Comparison of ENCODE assay signal across 1 cellular context in genomic region chr6:52725530-52726192, GRCh38.
TF ChIP-seq lines count a peak whose summit lies in the region.

No MANE protein-coding gene starts in this region.

TF ChIP-seq in HepG2, 621 proteins besides CTCF, POLR2A, EP300 and RAD21 (continued from another document and continues in another):
- TF ChIP-seq ZNF496 (CRISPR knock-in tag; IDR thresholded peaks at IDR 0.05; ENCODE audit: insufficient replicate concordance) (no peak), NFAT5 (CRISPR knock-in tag; IDR thresholded peaks at IDR 0.05) (no peak), MLXIP (CRISPR knock-in tag; IDR thresholded peaks at IDR 0.05; ENCODE audit: borderline replicate concordance) (0 out of 2 replicates have a peak, but pooled peaks have one; percentile 4), RNF2 (conservative IDR thresholded peaks at IDR 0.05; ENCODE audit: low read depth) (no peak), GZF1 (CRISPR knock-in tag; IDR thresholded peaks at IDR 0.05) (peak; percentile 39; the same call in 1 of the 2 replicates), CCDC6 (CRISPR knock-in tag; IDR thresholded peaks at IDR 0.05) (peak; percentile 68; the same call in 1 of the 2 replicates), HIVEP1 (CRISPR knock-in tag; IDR thresholded peaks at IDR 0.05) (no peak), TRIM24 (CRISPR knock-in tag; IDR thresholded peaks at IDR 0.05) (peak; percentile 93), TEF (CRISPR knock-in tag; IDR thresholded peaks at IDR 0.05) (no peak), DBP (CRISPR knock-in tag; IDR thresholded peaks at IDR 0.05; ENCODE audit: not compliant biosample characterization) (no peak), RXRB (CRISPR knock-in tag; IDR thresholded peaks at IDR 0.05; ENCODE audit: borderline replicate concordance) (peak; percentile 97), SNAPC5 (CRISPR knock-in tag; IDR thresholded peaks at IDR 0.05; ENCODE audit: borderline replicate concordance) (0 out of 2 replicates have a peak, but pooled peaks have one; percentile 38), ZNF12 (CRISPR knock-in tag; IDR thresholded peaks at IDR 0.05) (peak; percentile 86), ZBTB38 (CRISPR knock-in tag; IDR thresholded peaks at IDR 0.05) (no peak), AHDC1 (CRISPR knock-in tag; IDR thresholded peaks at IDR 0.05; ENCODE audit: borderline replicate concordance) (peak; percentile 100), RFXANK (CRISPR knock-in tag; IDR thresholded peaks at IDR 0.05) (0 out of 2 replicates have a peak, but pooled peaks have one; percentile 66), DR1 (CRISPR knock-in tag; IDR thresholded peaks at IDR 0.05) (no peak), GATA4 (IDR thresholded peaks at IDR 0.05; ENCODE audit: borderline replicate concordance, low read depth) (peak; percentile 97), FOXC1 (CRISPR knock-in tag; IDR thresholded peaks at IDR 0.05; ENCODE audit: borderline replicate concordance) (no peak), ARNT2 (CRISPR knock-in tag; IDR thresholded peaks at IDR 0.05; ENCODE audit: low read depth) (peak; percentile 80; the same call in 1 of the 2 replicates), YY1 (IDR thresholded peaks at IDR 0.05; ENCODE audit: insufficient read depth, insufficient replicate concordance, low read depth, low read length) (peak; percentile 40), TRAFD1 (CRISPR knock-in tag; IDR thresholded peaks at IDR 0.05; ENCODE audit: borderline replicate concordance) (no peak; the same call in 1 of the 2 replicates), HDAC2 (CRISPR knock-in tag; IDR thresholded peaks at IDR 0.05) (peak; percentile 99), ATF2 (CRISPR knock-in tag; IDR thresholded peaks at IDR 0.05) (peak; percentile 90; the same call in 1 of the 2 replicates), SKIL (CRISPR knock-in tag; IDR thresholded peaks at IDR 0.05; ENCODE audit: borderline replicate concordance) (peak; percentile 76), NCOA5 (CRISPR knock-in tag; IDR thresholded peaks at IDR 0.05) (no peak), STAT5B (CRISPR knock-in tag; IDR thresholded peaks at IDR 0.05) (peak; percentile 91), SALL1 (CRISPR knock-in tag; IDR thresholded peaks at IDR 0.05) (peak; percentile 99), ZBTB44 (CRISPR knock-in tag; IDR thresholded peaks at IDR 0.05) (no peak)
